11 cellular contexts compared by ENCODE assay signal in the genomic region with DNA sequence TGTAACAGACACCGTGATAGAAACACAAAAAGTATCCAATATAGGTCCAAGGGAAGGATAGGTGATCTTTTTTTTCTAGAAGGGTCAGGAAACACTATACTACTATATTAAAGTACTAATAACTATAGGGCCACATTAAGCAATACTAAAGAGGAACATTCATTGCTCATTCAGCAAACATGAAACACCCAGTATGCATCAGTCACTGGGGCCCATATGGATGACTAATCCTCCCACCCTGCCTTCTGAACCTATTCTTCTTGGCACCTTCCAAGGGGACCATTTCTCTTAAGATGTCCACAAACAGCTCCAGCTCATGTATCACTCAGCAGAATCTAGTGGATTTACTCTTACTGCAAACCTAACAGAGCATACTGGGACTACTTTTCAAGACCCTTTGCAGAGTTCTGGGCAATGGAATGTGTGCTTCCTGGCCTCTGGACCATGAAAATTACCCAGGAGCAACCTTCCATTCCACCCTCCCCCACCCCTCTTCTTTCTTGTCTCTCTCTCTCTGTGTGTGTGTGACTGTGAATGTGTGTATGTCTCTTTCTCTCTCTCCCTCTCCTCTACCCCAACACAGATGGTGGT.
A peak's percentile ranks its signal among the peaks of the same experiment; 100 is the strongest.
DNase-seq lines count a peak whose midpoint lies in the region; ATAC-seq and TF ChIP-seq lines count a peak whose summit lies in the region.
"Had no signal": no experiment of that assay in that cellular context is flagged by ENCODE, and none has a peak within 500 bp of the region (broad histone marks: within the 10 kb centered on the region; RNA-seq: fewer than 3 reads in every experiment).

No MANE protein-coding gene starts in this region.

- no peaks in the 10 kb centered on the region for H3K9me3 ChIP-seq in MG63

- H3K36me3 ChIP-seq in MG63, result no peaks in the 10 kb centered on the region

- peaks cover 2% of the 10 kb centered on the region for H3K27me3 Mint-ChIP-seq in progenitor cell of endocrine pancreas
- H3K27me3 Mint-ChIP-seq in naive thymus-derived CD8-positive, alpha-beta T cell, result peaks cover 0 to 24% (median 9%) of the 10 kb centered on the region in 5 donors

- H3K9me3 Mint-ChIP-seq in progenitor cell of endocrine pancreas (ENCODE audit: low read depth), result no peaks in the 10 kb centered on the region
- no peaks in the 10 kb centered on the region for H3K9me3 Mint-ChIP-seq in naive thymus-derived CD8-positive, alpha-beta T cell

- H3K36me3 Mint-ChIP-seq in progenitor cell of endocrine pancreas (ENCODE audit: insufficient read depth), result no peaks in the 10 kb centered on the region
- no peaks in the 10 kb centered on the region for H3K36me3 Mint-ChIP-seq in naive thymus-derived CD8-positive, alpha-beta T cell

- H3K27ac Mint-ChIP-seq in progenitor cell of endocrine pancreas, result peak overlapping the region; percentile 26
- H3K27ac Mint-ChIP-seq in naive thymus-derived CD8-positive, alpha-beta T cell, result no peak overlapping the region

- H3K4me3 ChIP-seq in MG63 (no peak overlapping the region), epithelial cell of esophagus (ENCODE audit: low read length) (no peak overlapping the region)

- intact Hi-C loops in sciatic nerve (cut with DNase I), result no loop called here

- POLR2A ChIA-PET in naive thymus-derived CD8-positive, alpha-beta T cell (lab: Charles Lee), result no interaction called here

- peaks cover 3% of the 10 kb centered on the region for H3K4me1 Mint-ChIP-seq in progenitor cell of endocrine pancreas (ENCODE audit: low read depth)
- no peaks in the 10 kb centered on the region for H3K4me1 Mint-ChIP-seq in naive thymus-derived CD8-positive, alpha-beta T cell

- ATAC-seq in activated CD4-positive, CD25-positive, alpha-beta regulatory T cell treated with anti-CD3 and anti-CD28 coated beads, Interleukin-2, amount 50 U/mL, for 24 hours, result peak; percentile 60 to 68
- no peak for ATAC-seq in sciatic nerve
- no peak for ATAC-seq in naive thymus-derived CD8-positive, alpha-beta T cell

- TF ChIP-seq CTCF in epithelial cell of esophagus (IDR thresholded peaks at IDR 0.05; ENCODE audit: insufficient read depth, low read depth, low read length, missing control alignments), result no peak
- no peak for TF ChIP-seq CTCF in progenitor cell of endocrine pancreas (IDR thresholded peaks at IDR 0.05; ENCODE audit: unreplicated experiment)

- no peaks in the 10 kb centered on the region for H3K27me3 ChIP-seq in MG63

- H3K4me3 Mint-ChIP-seq in progenitor cell of endocrine pancreas (ENCODE audit: low read depth), result no peak overlapping the region
- H3K4me3 Mint-ChIP-seq in naive thymus-derived CD8-positive, alpha-beta T cell, result no peak overlapping the region

- no peak for DNase-seq in activated CD4-positive, CD25-positive, alpha-beta regulatory T cell (lab: John Stamatoyannopoulos, UW)
- DNase-seq in MG63 (peak; percentile 84), epithelial cell of esophagus (ENCODE audit: low read depth) (peak; percentile 96), progenitor cell of endocrine pancreas (ENCODE audit: low spot score, unreplicated experiment) (no peak), sciatic nerve (ENCODE audit: low spot score) (no peak), NAMALWA (ENCODE audit: low spot score) (no peak)
- no peak for DNase-seq in naive thymus-derived CD8-positive, alpha-beta T cell
- DNase-seq: Karpas-422, NCI-H526 treated with DMSO at 0.1 percent for 48 hours, T-helper 2 cell had no signal

Comparison
In these comparisons a context has a peak if more than half of its experiments do, and no peak if none do; other contexts are left out.
1. ATAC-seq: peak in activated CD4-positive, CD25-positive, alpha-beta regulatory T cell treated with anti-CD3 and anti-CD28 coated beads, Interleukin-2, amount 50 U/mL, for 24 hours (2 of 2); none in sciatic nerve (single experiment) and naive thymus-derived CD8-positive, alpha-beta T cell (0 of 2).
2. DNase-seq: peak in MG63 (single experiment) and epithelial cell of esophagus (single experiment); none in activated CD4-positive, CD25-positive, alpha-beta regulatory T cell (0 of 4), progenitor cell of endocrine pancreas (single experiment), sciatic nerve (single experiment), NAMALWA (single experiment) and naive thymus-derived CD8-positive, alpha-beta T cell (0 of 10).